Comparison of ENCODE assay signal across 16 cellular contexts in genomic region chr9:111863636-111864035, GRCh38. TPM values are rescaled to one million over a fixed set of nuclear protein-coding genes. Genes with fewer than 3 reads are reported as not detected.
DNase-seq lines count a peak whose midpoint lies in the region; ATAC-seq, FAIRE-seq and TF ChIP-seq lines count a peak whose summit lies in the region.
"Had no signal": no experiment of that assay in that cellular context is flagged by ENCODE, and none has a peak within 500 bp of the region (broad histone marks: within the 10 kb centered on the region; RNA-seq: fewer than 3 reads in every experiment).

No MANE protein-coding gene starts in this region.

- WGBS in K562 (ENCODE audit: insufficient coverage, low coverage, missing lambda C conversion rate), result 31% methylated on average over 3 of the region's 3 CpGs
- 78 to 83% methylated on average over 3 of the region's 3 CpGs for WGBS in esophagus, 2 donors
- WGBS in sigmoid colon, 2 donors, result 90 to 92% methylated on average over 3 of the region's 3 CpGs

- H3K9ac ChIP-seq in K562 (ENCODE audit: insufficient read depth in 1 of 2, low read depth in 2 of 2, low read length in 2 of 2) (no peak overlapping the region), neural progenitor cell (no peak overlapping the region)

- CTCF ChIA-PET in K562 (lab: Yijun Ruan, JAX; ENCODE audit: low intra/inter-chr PET ratio), result no interaction called here

- no peaks in the 10 kb centered on the region for H3K4me1 Mint-ChIP-seq in neural progenitor cell

- H3K4me2 ChIP-seq in K562 (ENCODE audit: insufficient read depth, low read length), result no peak overlapping the region
- H3K4me2 ChIP-seq in neural progenitor cell, result peak overlapping the region; percentile 61

- POLR2A ChIA-PET in K562 (lab: Yijun Ruan, JAX), result interaction anchor here (0.6 kb wide), 1 partner anchor 146 kb away, joined by 3 read pairs; no protein-coding TSS in a partner anchor

- DNase-seq in K562 (ENCODE audit: extremely low read depth in 1 of 4, low spot score in 3 of 4) (no peak), neural progenitor cell (ENCODE audit: low spot score) (no peak), tibial artery (no peak), sigmoid colon (no peak), Right ventricle myocardium inferior (ENCODE audit: missing footprints) (no peak)
- DNase-seq: C1 segment of cervical spinal cord; Calu3; CD4-positive, alpha-beta memory T cell; COR-L47; DMS153; DND-41; H9 had no signal

- H3K27ac ChIP-seq in K562 (ENCODE audit: extremely low read depth, low read depth, low read length) (no peak overlapping the region), esophagus (ENCODE audit: low read depth in 2 of 2, low read length in 1 of 2) (peak overlapping the region; percentile 8 to 21), neural progenitor cell (no peak overlapping the region), tibial artery (no peak overlapping the region), sigmoid colon (no peak overlapping the region)

- H3K4me1 ChIP-seq in K562 (replicated peaks in 1 of 2; ENCODE audit: control insufficient read depth in 2 of 2, insufficient read depth in 2 of 2, low read length in 2 of 2) (peaks cover 0 to 2% of the 10 kb centered on the region in 2 experiments; a peak in 1 of 5 replicates), esophagus (ENCODE audit: control insufficient read depth in 2 of 2, insufficient read depth in 2 of 2, low read length in 1 of 2) (no peaks in the 10 kb centered on the region), neural progenitor cell (peaks cover 7% of the 10 kb centered on the region), tibial artery (no peaks in the 10 kb centered on the region), sigmoid colon (no peaks in the 10 kb centered on the region)

- no peaks in the 10 kb centered on the region for H3K27me3 Mint-ChIP-seq in neural progenitor cell (ENCODE audit: insufficient read depth, low read depth)
- H3K27me3 Mint-ChIP-seq: CD4-positive, alpha-beta memory T cell had no signal

- no peak overlapping the region for H3K27ac Mint-ChIP-seq in neural progenitor cell

- TF ChIP-seq CTCF in K562 (IDR thresholded peaks at IDR 0.05 in 2 of 3, conservative IDR thresholded peaks at IDR 0.05 in 1 of 3; ENCODE audit: insufficient read depth in 2 of 3, low read depth in 1 of 3, low read length in 3 of 3) (no peak), neural progenitor cell (IDR thresholded peaks at IDR 0.05) (no peak), tibial artery (IDR thresholded peaks at IDR 0.05) (no peak), sigmoid colon (IDR thresholded peaks at IDR 0.05) (no peak)

- H2AFZ ChIP-seq in K562 (ENCODE audit: low read depth, low read length), result peak overlapping the region; percentile 23; the same call in 1 of the 2 replicates
- no peak overlapping the region for H2AFZ ChIP-seq in neural progenitor cell (replicated peaks)

- ATAC-seq in K562 (no peak), Right ventricle myocardium inferior (no peak)
- ATAC-seq: HCT116 had no signal

- no peaks in the 10 kb centered on the region for H3K9me3 Mint-ChIP-seq in neural progenitor cell

- no peaks in the 10 kb centered on the region for H3K9me3 ChIP-seq in K562 (replicated peaks; ENCODE audit: control insufficient read depth, insufficient read depth, low read depth, low read length)
- H3K9me3 ChIP-seq in esophagus (ENCODE audit: control insufficient read depth in 2 of 2, insufficient read depth in 1 of 2, low read depth in 1 of 2, low read length in 1 of 2), result peaks cover 0 to 3% of the 10 kb centered on the region in 2 donors
- H3K9me3 ChIP-seq in neural progenitor cell (ENCODE audit: low read depth), result no peaks in the 10 kb centered on the region
- no peaks in the 10 kb centered on the region for H3K9me3 ChIP-seq in tibial artery
- no peaks in the 10 kb centered on the region for H3K9me3 ChIP-seq in sigmoid colon

- TF ChIP-seq RAD21 in K562 (CRISPR knock-in tag; conservative IDR thresholded peaks at IDR 0.05 in 1 of 2, IDR thresholded peaks at IDR 0.05 in 1 of 2), result no peak

- no TSS peak for BruUV-seq in K562 (replicated peaks; lab: Mats Ljungman, UMichigan)

- no peak for TF ChIP-seq EP300 in K562 (IDR thresholded peaks at IDR 0.05; ENCODE audit: low read length)
- no peak for TF ChIP-seq EP300 in sigmoid colon (IDR thresholded peaks at IDR 0.05)

- H3K36me3 ChIP-seq in K562 (ENCODE audit: control insufficient read depth, insufficient read depth, low read length), result no peaks in the 10 kb centered on the region
- H3K36me3 ChIP-seq in esophagus (ENCODE audit: control insufficient read depth in 2 of 2, insufficient read depth in 2 of 2, low read length in 1 of 2), result no peaks in the 10 kb centered on the region
- no peaks in the 10 kb centered on the region for H3K36me3 ChIP-seq in neural progenitor cell
- no peaks in the 10 kb centered on the region for H3K36me3 ChIP-seq in tibial artery
- no peaks in the 10 kb centered on the region for H3K36me3 ChIP-seq in sigmoid colon

- no peak for FAIRE-seq in K562 (lab: Jason Lieb, UNC)
- FAIRE-seq: G401.6, GM12892 had no signal

- intact Hi-C loops in K562 (cut with micrococcal nuclease), result no loop called here
- intact Hi-C loops in tibial artery (cut with DNase I; ENCODE audit: low total_unique reads), result no loop called here
- intact Hi-C loops in sigmoid colon (cut with DNase I), result no loop called here
- intact Hi-C loops in Right ventricle myocardium inferior (cut with DNase I), result no loop called here

- H3K4me3 Mint-ChIP-seq in neural progenitor cell, result no peak overlapping the region
- H3K4me3 Mint-ChIP-seq: CD4-positive, alpha-beta memory T cell; H9 had no signal

- H3K27me3 ChIP-seq in K562 (ENCODE audit: control insufficient read depth in 2 of 2, insufficient read depth in 2 of 2, low read length in 2 of 2) (no peaks in the 10 kb centered on the region; a peak in 1 of 5 replicates), esophagus (ENCODE audit: control insufficient read depth in 1 of 2, insufficient read depth in 2 of 2, low read length in 2 of 2) (no peaks in the 10 kb centered on the region), neural progenitor cell (no peaks in the 10 kb centered on the region), tibial artery (no peaks in the 10 kb centered on the region), sigmoid colon (no peaks in the 10 kb centered on the region)

- no peaks in the 10 kb centered on the region for H3F3A ChIP-seq in neural progenitor cell (ENCODE audit: low read depth)

- no peaks in the 10 kb centered on the region for H4K20me1 ChIP-seq in K562 (replicated peaks; ENCODE audit: control insufficient read depth, insufficient read depth, low read length)
- H4K20me1 ChIP-seq in neural progenitor cell (ENCODE audit: low read depth), result no peaks in the 10 kb centered on the region

- in situ Hi-C loops in K562 (cut with MboI), result no loop called here

- no peaks in the 10 kb centered on the region for H3K36me3 Mint-ChIP-seq in neural progenitor cell
- H3K36me3 Mint-ChIP-seq: CD4-positive, alpha-beta memory T cell had no signal

- no peak overlapping the region for H3K4me3 ChIP-seq in K562
- H3K4me3 ChIP-seq in esophagus (ENCODE audit: low read depth in 1 of 2, low read length in 2 of 2), result no peak overlapping the region
- H3K4me3 ChIP-seq in neural progenitor cell, result no peak overlapping the region
- H3K4me3 ChIP-seq in tibial artery, result no peak overlapping the region
- H3K4me3 ChIP-seq in sigmoid colon, result no peak overlapping the region

- H3K79me2 ChIP-seq in K562 (ENCODE audit: control insufficient read depth, insufficient read depth, low read length), result no peaks in the 10 kb centered on the region
- H3K79me2 ChIP-seq in neural progenitor cell (ENCODE audit: low read depth), result no peaks in the 10 kb centered on the region

- no peaks in the 10 kb centered on the region for H3K9me1 ChIP-seq in K562 (ENCODE audit: control insufficient read depth, insufficient read depth, low read length)

- no peak for TF ChIP-seq POLR2A in K562 (conservative IDR thresholded peaks at IDR 0.05)
- TF ChIP-seq POLR2A in sigmoid colon (IDR thresholded peaks at IDR 0.05), result no peak

TF ChIP-seq in K562, 482 proteins besides CTCF, POLR2A, EP300 and RAD21 (continues in another document):
- TF ChIP-seq PPARD (CRISPR knock-in tag; IDR thresholded peaks at IDR 0.05) (no peak), ZNF316 (IDR thresholded peaks at IDR 0.05) (no peak)

RNA-seq across cellular contexts. Expression of gene UGCG, which starts 33.0 kb away (rescaled TPM):
- total RNA-seq in K562 (2011; cell fraction: chromatin; rRNA removed; ENCODE audit: low replicate concordance), result 44.9 and 109 TPM in 2 replicates
- 33.4 and 39.1 TPM in 2 replicates for total RNA-seq in K562 (2011; cell fraction: nucleolus; rRNA removed)
- total RNA-seq in K562 (2011; cell fraction: nucleoplasm; rRNA removed), result 72.1 and 87.3 TPM in 2 replicates
- total RNA-seq in K562 (2014; rRNA removed), result 21.6 and 22.2 TPM in 2 replicates
- 37.9 and 44.3 TPM in 2 replicates for total RNA-seq in K562 (2014; rRNA removed; fragmentation: Illumina TruSeq; extraction: Trizol)
- total RNA-seq in K562 (2015; rRNA removed; fragmentation: Illumina TruSeq; extraction: Trizol), result 26.2 and 26.6 TPM in 2 replicates
- total RNA-seq in K562 (2021), result 29.5 and 30.2 TPM in 2 replicates
- 31.3 and 40.3 TPM in 2 replicates for polyA plus RNA-seq in K562 (2011; rRNA removed)
- polyA plus RNA-seq in K562 (2011; cell fraction: cytosol; rRNA removed), result 8.2 and 17.8 TPM in 2 replicates
- polyA plus RNA-seq in K562 (2011; cell fraction: nucleus; rRNA removed), result 15.1 and 24.8 TPM in 2 replicates
- 10.1 and 14.4 TPM in 2 replicates for polyA plus RNA-seq in K562 (2012)
- 18.6 and 20.0 TPM in 2 replicates for polyA plus RNA-seq in K562 (2014; fragmentation: Illumina TruSeq; extraction: Trizol)
- polyA plus RNA-seq in K562 (2014; fragmentation: Nextera tagmentation; extraction: Ambion mirVana), result 10 to 100 TPM; 29.2 to 31.9 TPM
- 20.8 and 24.3 TPM in 2 replicates for polyA plus RNA-seq in K562 (2014; rRNA removed)
- polyA minus RNA-seq in K562 (2011; rRNA and poly(A)+ RNA removed), result 55.0 and 55.6 TPM in 2 replicates
- polyA minus RNA-seq in K562 (2011; cell fraction: cytosol; rRNA and poly(A)+ RNA removed), result 35.7 and 38.8 TPM in 2 replicates
- polyA minus RNA-seq in K562 (2011; cell fraction: nucleus; rRNA and poly(A)+ RNA removed), result 20.1 and 44.8 TPM in 2 replicates
- polyA plus RNA-seq in esophagus, result 10 to 100 TPM; 26.7 to 37.7 TPM
- total RNA-seq in neural progenitor cell (ENCODE audit: low replicate concordance), result 32.3 and 48.1 TPM in 2 replicates
- total RNA-seq in sigmoid colon, result 10 to 100 TPM; 18.6 to 89.3 (median 27.0) TPM
- polyA plus RNA-seq in sigmoid colon, result 10 to 100 TPM in 2 of 3 donors, 1 to 10 TPM in 1; 7.8 to 20.7 (median 12.5) TPM
- 12.8 TPM for total RNA-seq in Right ventricle myocardium inferior

Comparison
In these comparisons a context has a peak if more than half of its experiments do, and no peak if none do; other contexts are left out.
1. H3K27ac ChIP-seq: peak in esophagus (2 of 2); none in K562 (single experiment), neural progenitor cell (single experiment), tibial artery (0 of 2) and sigmoid colon (0 of 4).